6 cellular contexts compared by ENCODE assay signal in the genomic region with DNA sequence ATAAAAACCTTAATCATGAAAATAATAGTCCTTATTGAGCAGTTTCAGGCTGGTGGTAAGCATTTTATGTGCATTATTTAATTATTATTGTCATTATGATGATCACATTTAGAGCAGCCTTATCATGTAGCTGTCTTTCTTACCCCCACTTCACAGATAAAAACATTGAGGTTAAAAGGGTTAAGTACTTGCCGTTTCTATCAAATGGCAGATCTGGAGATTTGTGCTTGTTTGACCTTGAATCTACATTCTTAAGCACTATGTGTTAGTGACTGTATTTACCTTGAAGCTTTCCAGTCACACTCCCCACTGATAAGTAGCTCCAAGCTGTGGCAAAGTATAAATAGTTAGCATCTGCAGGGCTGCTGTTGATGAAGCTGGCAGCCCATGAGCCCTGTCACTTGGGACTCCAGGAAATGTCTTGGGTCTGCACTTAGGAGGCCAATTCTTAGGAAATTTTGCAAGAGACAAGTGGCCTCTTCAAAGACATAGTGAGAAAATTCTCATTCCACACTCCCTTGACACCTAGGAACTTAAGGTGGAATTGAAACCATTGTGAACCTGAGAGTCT.
"Had no signal": no experiment of that assay in that cellular context is flagged by ENCODE, and none has a peak within 500 bp of the region (broad histone marks: within the 10 kb centered on the region; RNA-seq: fewer than 3 reads in every experiment).

No MANE protein-coding gene starts in this region.

- H3K4me1 Mint-ChIP-seq: GM23338, H9 had no signal

- H3K4me3 ChIP-seq: GM23338, K562 had no signal

- DNase-seq: H9, HCEC 1CT, IMR-90 had no signal

- H3K27ac ChIP-seq: HL-60 had no signal

- H3K27ac Mint-ChIP-seq: GM23338 had no signal

- H3K4me3 Mint-ChIP-seq: GM23338, H9 had no signal

- ATAC-seq: GM23338, K562 had no signal
